ENCODE assay signal across 10 cellular contexts in the genomic region with DNA sequence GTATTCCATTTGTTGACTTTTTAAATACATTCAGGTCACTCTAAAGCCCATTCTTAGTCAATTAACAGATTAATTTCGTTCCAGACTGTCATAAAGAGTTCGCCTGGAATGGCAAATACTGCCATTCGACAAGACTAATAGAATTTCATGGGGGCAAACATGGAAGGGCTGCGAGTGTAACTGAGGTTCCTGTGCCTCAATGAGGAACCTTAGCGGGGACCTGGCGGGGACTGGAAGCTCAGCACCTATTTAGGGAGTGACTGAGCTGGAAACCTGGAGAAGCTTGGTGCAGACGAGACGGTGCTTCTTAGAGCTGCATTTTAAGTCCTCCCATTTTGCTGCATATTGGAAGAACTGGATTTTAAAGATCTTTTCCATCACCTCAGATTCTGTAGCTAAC. TPM values are rescaled to one million over a fixed set of nuclear protein-coding genes. Genes with fewer than 3 reads are reported as not detected.
DNase-seq lines count a peak whose midpoint lies in the region; ATAC-seq, FAIRE-seq and TF ChIP-seq lines count a peak whose summit lies in the region.
"Had no signal": no experiment of that assay in that cellular context is flagged by ENCODE, and none has a peak within 500 bp of the region (broad histone marks: within the 10 kb centered on the region; RNA-seq: fewer than 3 reads in every experiment).

No MANE protein-coding gene starts in this region.

- no peak for DNase-seq in CD4-positive, alpha-beta T cell
- no peak for DNase-seq in NT2/D1 (ENCODE audit: low read depth, low spot score)
- DNase-seq in endothelial cell of umbilical vein (ENCODE audit: low read depth, low spot score) = no peak
- no peak for DNase-seq in NCI-H226
- DNase-seq in NCI-H2171 (lab: John Stamatoyannopoulos, UW) = no peak
- DNase-seq in H54 (ENCODE audit: insufficient read length, low spot score) = no peak
- DNase-seq: NCI-H1092 had no signal

- H3K27ac ChIP-seq in CD4-positive, alpha-beta T cell (ENCODE audit: low read depth, low read length) = no peak overlapping the region
- H3K27ac ChIP-seq in endothelial cell of umbilical vein (ENCODE audit: insufficient read depth, low read depth, low read length) (no peak overlapping the region), neural cell (ENCODE audit: low read length) (peak overlapping the region; percentile 99)

- H2AFZ ChIP-seq in endothelial cell of umbilical vein (ENCODE audit: low read depth, low read length) = no peak overlapping the region
- no peak overlapping the region for H2AFZ ChIP-seq in neural cell (ENCODE audit: low read depth, low read length)

- H4K20me1 ChIP-seq in endothelial cell of umbilical vein (replicated peaks; ENCODE audit: control insufficient read depth, extremely low read depth, insufficient read depth, low read length) = no peaks in the 10 kb centered on the region
- H4K20me1 ChIP-seq in neural cell (ENCODE audit: insufficient read depth) = peaks cover 46% of the 10 kb centered on the region

- peaks cover 82% of the 10 kb centered on the region for H3K27me3 ChIP-seq in CD4-positive, alpha-beta T cell (ENCODE audit: control insufficient read depth, insufficient read depth, low read length)
- no peaks in the 10 kb centered on the region for H3K27me3 ChIP-seq in NT2/D1 (ENCODE audit: insufficient read depth, insufficient read length)
- peaks cover 49 to 70% of the 10 kb centered on the region in 2 experiments for H3K27me3 ChIP-seq in endothelial cell of umbilical vein (ENCODE audit: control insufficient read depth in 2 of 2, insufficient read depth in 2 of 2, low read length in 2 of 2)
- H3K27me3 ChIP-seq in neural cell (ENCODE audit: insufficient read depth, low read depth, low read length) = no peaks in the 10 kb centered on the region

- H3K9me3 Mint-ChIP-seq in CD4-positive, alpha-beta T cell = no peaks in the 10 kb centered on the region

- no peaks in the 10 kb centered on the region for H3K9me3 ChIP-seq in CD4-positive, alpha-beta T cell (ENCODE audit: control insufficient read depth, low read length)
- H3K9me3 ChIP-seq in NT2/D1 (ENCODE audit: insufficient read depth, low read length) (peaks cover 33% of the 10 kb centered on the region), endothelial cell of umbilical vein (replicated peaks; ENCODE audit: control insufficient read depth, insufficient read depth, low read length) (no peaks in the 10 kb centered on the region), neural cell (ENCODE audit: low read length) (no peaks in the 10 kb centered on the region)

- TF ChIP-seq CTCF in CD4-positive, alpha-beta T cell (IDR thresholded peaks at IDR 0.05) = no peak
- TF ChIP-seq CTCF in endothelial cell of umbilical vein (IDR thresholded peaks at IDR 0.05; ENCODE audit: extremely low read depth in 1 of 2, insufficient read depth in 1 of 2, low read depth in 1 of 2, low read length in 2 of 2) (no peak), neural cell (IDR thresholded peaks at IDR 0.05; ENCODE audit: poor library complexity, severe bottlenecking) (no peak)

- H3K27ac Mint-ChIP-seq in CD4-positive, alpha-beta T cell = no peak overlapping the region

- ATAC-seq in CD4-positive, alpha-beta T cell (ENCODE audit: poor library complexity) = no peak
- ATAC-seq in GM21786 (IDR thresholded peaks at IDR 0.05; ENCODE audit: unreplicated experiment) = no peak

- no peak for TF ChIP-seq EP300 in neural cell (conservative IDR thresholded peaks at IDR 0.05; ENCODE audit: poor library complexity, severe bottlenecking)

- dilution Hi-C loops in endothelial cell of umbilical vein (cut with MboI; ENCODE audit: extremely low pct_ligation_motif_present, low sequenced_read_pairs) = no loop called here

- TF ChIP-seq RAD21 in neural cell (conservative IDR thresholded peaks at IDR 0.05) = no peak

- peaks cover 94% of the 10 kb centered on the region for H3K27me3 Mint-ChIP-seq in CD4-positive, alpha-beta T cell

- no peaks in the 10 kb centered on the region for H3K36me3 Mint-ChIP-seq in CD4-positive, alpha-beta T cell (ENCODE audit: low read depth)

- peaks cover 41% of the 10 kb centered on the region for H3K4me1 Mint-ChIP-seq in CD4-positive, alpha-beta T cell (ENCODE audit: low read depth)

- H3K9ac ChIP-seq in NT2/D1 (ENCODE audit: insufficient read length, low read depth) = peak overlapping the region; percentile 43
- H3K9ac ChIP-seq in endothelial cell of umbilical vein (replicated peaks; ENCODE audit: extremely low read depth, insufficient read depth, low read length) = no peak overlapping the region
- H3K9ac ChIP-seq in neural cell (ENCODE audit: low read length) = peak overlapping the region; percentile 99

- H3F3A ChIP-seq in neural cell (ENCODE audit: insufficient read depth, low read length, poor library complexity, severe bottlenecking) = peaks cover 16% of the 10 kb centered on the region

- H3K4me1 ChIP-seq in NT2/D1 (ENCODE audit: insufficient read depth, insufficient read length) (no peaks in the 10 kb centered on the region), endothelial cell of umbilical vein (ENCODE audit: control insufficient read depth, extremely low read depth, insufficient read depth, low read length) (peaks cover 35% of the 10 kb centered on the region)

- POLR2A ChIA-PET in CD4-positive, alpha-beta T cell (lab: Charles Lee) = interaction anchor here (0.9 kb wide), 1 partner anchor 15 kb away, joined by 4 read pairs; no protein-coding TSS in a partner anchor
- POLR2A ChIA-PET in endothelial cell of umbilical vein (lab: Charles Lee) = no interaction called here

- H3K36me3 ChIP-seq in NT2/D1 (ENCODE audit: insufficient read depth, insufficient read length, low read length) (peaks cover 7% of the 10 kb centered on the region), endothelial cell of umbilical vein (ENCODE audit: control insufficient read depth in 2 of 2, extremely low read depth in 1 of 2, insufficient read depth in 2 of 2, low read length in 2 of 2) (no peaks in the 10 kb centered on the region), neural cell (ENCODE audit: insufficient read depth, low read length) (peaks cover 27% of the 10 kb centered on the region)

- H3K9me1 ChIP-seq in endothelial cell of umbilical vein (replicated peaks; ENCODE audit: control insufficient read depth, extremely low read depth, insufficient read depth, low read length) = no peaks in the 10 kb centered on the region

- CTCF ChIA-PET in CD4-positive, alpha-beta T cell (lab: Charles Lee) = interaction anchor here (1.3 kb wide), 1 partner anchor 834 kb away, joined by 3 read pairs; no protein-coding TSS in a partner anchor
- CTCF ChIA-PET in endothelial cell of umbilical vein (lab: Charles Lee) = interaction anchor here (0.7 to 1.0 kb wide), 2 partner anchors 75 to 1110 kb away, joined by 3 read pairs; no protein-coding TSS in a partner anchor

- peak overlapping the region; percentile 98 for H3K4me2 ChIP-seq in endothelial cell of umbilical vein (ENCODE audit: insufficient read depth, low read length)
- peak overlapping the region; percentile 89 for H3K4me2 ChIP-seq in neural cell (ENCODE audit: low read length)

- FAIRE-seq in endothelial cell of umbilical vein (lab: Jason Lieb, UNC) (no peak), H54 (lab: Jason Lieb, UNC) (no peak)
- FAIRE-seq: GM18507 had no signal

- H3K4me3 Mint-ChIP-seq in CD4-positive, alpha-beta T cell = peak overlapping the region; percentile 39

- no peaks in the 10 kb centered on the region for H3K9me2 ChIP-seq in neural cell (ENCODE audit: insufficient read depth, low read length)

- H3K79me2 ChIP-seq in endothelial cell of umbilical vein (ENCODE audit: control insufficient read depth, insufficient read depth, low read length) = no peaks in the 10 kb centered on the region
- H3K79me2 ChIP-seq in neural cell (replicated peaks; ENCODE audit: insufficient read depth, low read length) = peaks cover 89% of the 10 kb centered on the region

- intact Hi-C loops in CD4-positive, alpha-beta T cell (cut with DNase I, micrococcal nuclease) = loop anchor here in 1 of 2 experiments (5.0 kb wide), 1 partner anchor 1123 kb away; no protein-coding TSS in a partner anchor
- intact Hi-C loops in endothelial cell of umbilical vein (cut with micrococcal nuclease) = loop anchor here (5.0 kb wide), 2 partner anchors 378 to 1068 kb away; no protein-coding TSS in a partner anchor

- BruUV-seq in endothelial cell of umbilical vein (replicated peaks; lab: Mats Ljungman, UMichigan) = no TSS peak

- no peak for TF ChIP-seq POLR2A in endothelial cell of umbilical vein (IDR thresholded peaks at IDR 0.05; ENCODE audit: low read depth, low read length)
- TF ChIP-seq POLR2A in H54 (IDR thresholded peaks at IDR 0.05; ENCODE audit: low read depth, low read length) = no peak

- no peak overlapping the region for H3K4me3 ChIP-seq in NT2/D1 (ENCODE audit: insufficient read length, low read depth)
- peak overlapping the region in 1 of 3 experiments; percentile 59 for H3K4me3 ChIP-seq in endothelial cell of umbilical vein (replicated peaks in 1 of 3; ENCODE audit: insufficient read depth in 1 of 3, low read depth in 1 of 3, low read length in 3 of 3)
- H3K4me3 ChIP-seq in neural cell (ENCODE audit: low read length) = peak overlapping the region; percentile 84

TF ChIP-seq in endothelial cell of umbilical vein, 7 proteins besides CTCF, POLR2A, EP300 and RAD21 (continues in another document):
- no peak for TF ChIP-seq FOS (IDR thresholded peaks at IDR 0.05; ENCODE audit: borderline replicate concordance, insufficient read depth, low read length)
- TF ChIP-seq EZH2 (IDR thresholded peaks at IDR 0.05; ENCODE audit: borderline replicate concordance, low read depth, low read length, severe bottlenecking) = no peak
- no peak for TF ChIP-seq GATA2 (IDR thresholded peaks at IDR 0.05; ENCODE audit: insufficient read depth, insufficient read length, low read depth, low read length)

RNA-seq across cellular contexts. Expression of gene VCAN, which starts 3.4 kb away (rescaled TPM):
- 1 to 10 TPM; 6.4 to 7.1 TPM for total RNA-seq in CD4-positive, alpha-beta T cell
- 0.35 and 0.72 TPM in 2 replicates for total RNA-seq in endothelial cell of umbilical vein
- polyA plus RNA-seq in endothelial cell of umbilical vein (0.56 and 1.2 TPM in 2 replicates), neural cell (1,185 and 1,274 TPM in 2 replicates)
- polyA plus RNA-seq in endothelial cell of umbilical vein (2011; cell fraction: cytosol; rRNA removed) = 0.21 and 0.62 TPM in 2 replicates
- 0.88 TPM in 2 replicates for polyA plus RNA-seq in endothelial cell of umbilical vein (2011; cell fraction: nucleus; rRNA removed)
- 3.3 and 4.0 TPM in 2 replicates for polyA plus RNA-seq in endothelial cell of umbilical vein (2012)
- polyA minus RNA-seq in endothelial cell of umbilical vein (2.8 and 5.6 TPM in 2 replicates), neural cell (3,969 and 5,103 TPM in 2 replicates)
- not detected for polyA minus RNA-seq in endothelial cell of umbilical vein (2011; cell fraction: cytosol; rRNA and poly(A)+ RNA removed)
- polyA minus RNA-seq in endothelial cell of umbilical vein (2011; cell fraction: nucleus; rRNA and poly(A)+ RNA removed) = 1.6 and 1.8 TPM in 2 replicates
